In genomic region chr12:32451816-32452215, GRCh38 we compare ENCODE assay signal across 1 cellular context.
TF ChIP-seq lines count a peak whose summit lies in the region.

No MANE protein-coding gene starts in this region.

TF ChIP-seq in GM23338, 12 proteins besides CTCF, POLR2A, EP300 and RAD21 (continued from another document):
- TF ChIP-seq REST (IDR thresholded peaks at IDR 0.05; ENCODE audit: unreplicated experiment) (no peak), EZH2phosphoT487 (IDR thresholded peaks at IDR 0.05; ENCODE audit: unreplicated experiment) (no peak), ZNF331 (CRISPR knock-in tag; IDR thresholded peaks at IDR 0.05; ENCODE audit: low read depth) (no peak), NANOG (IDR thresholded peaks at IDR 0.05; ENCODE audit: borderline replicate concordance) (no peak), STAT1 (IDR thresholded peaks at IDR 0.05; ENCODE audit: unreplicated experiment) (no peak), CREB1 (CRISPR knock-in tag; IDR thresholded peaks at IDR 0.05; ENCODE audit: low read depth) (no peak), ZNF462 (CRISPR knock-in tag; IDR thresholded peaks at IDR 0.05) (no peak), EZH2 (IDR thresholded peaks at IDR 0.05; ENCODE audit: low read depth, unreplicated experiment) (no peak)
